Comparison of ENCODE assay signal across 8 cellular contexts in the genomic region with DNA sequence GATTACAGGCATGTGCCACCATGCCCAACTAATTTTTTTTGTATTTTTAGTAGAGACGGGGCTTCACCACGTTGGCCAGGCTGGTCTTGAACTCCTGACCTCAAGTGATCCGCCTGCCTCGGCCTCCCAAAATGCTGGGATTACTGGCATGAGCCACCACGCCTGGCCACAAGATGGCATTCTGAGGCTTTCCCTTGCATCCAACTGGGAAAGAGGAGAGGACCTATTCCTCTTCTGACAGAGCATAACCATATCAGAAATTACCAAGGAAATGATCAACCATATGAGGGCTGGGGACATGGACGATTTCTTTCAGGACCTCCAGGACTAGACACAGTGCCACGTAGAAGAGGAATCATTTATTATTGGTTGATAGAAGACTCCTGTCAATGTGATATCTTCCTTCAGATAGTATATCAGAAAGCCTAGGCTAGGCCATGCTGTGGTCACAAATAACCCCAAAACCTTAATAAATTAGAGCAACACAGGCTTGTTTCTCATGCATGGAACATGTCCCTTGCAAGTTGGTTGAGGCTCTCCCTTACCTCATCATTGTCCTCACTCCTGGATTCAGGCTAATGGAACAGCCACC.
DNase-seq lines count a peak whose midpoint lies in the region; ATAC-seq and TF ChIP-seq lines count a peak whose summit lies in the region.

No MANE protein-coding gene starts in this region.

- H3K27ac Mint-ChIP-seq in Caco-2 (ENCODE audit: unreplicated experiment) = no peak overlapping the region
- H3K27ac Mint-ChIP-seq in activated naive CD8-positive, alpha-beta T cell treated with anti-CD3 and anti-CD28 coated beads, Interleukin-2, amount 50 U/mL, for 24 hours = no peak overlapping the region

- POLR2A ChIA-PET in Caco-2 (lab: Charles Lee) = no interaction called here

- no peak overlapping the region for H3K4me3 Mint-ChIP-seq in Caco-2 (ENCODE audit: unreplicated experiment)
- no peak overlapping the region for H3K4me3 Mint-ChIP-seq in activated naive CD8-positive, alpha-beta T cell treated with anti-CD3 and anti-CD28 coated beads, Interleukin-2, amount 50 U/mL, for 24 hours

- no peaks in the 10 kb centered on the region for H3K9me3 Mint-ChIP-seq in Caco-2 (ENCODE audit: unreplicated experiment)
- H3K9me3 Mint-ChIP-seq in activated naive CD8-positive, alpha-beta T cell treated with anti-CD3 and anti-CD28 coated beads, Interleukin-2, amount 50 U/mL, for 24 hours = no peaks in the 10 kb centered on the region

- peaks cover 6% of the 10 kb centered on the region for H3K4me1 ChIP-seq in Caco-2

- ATAC-seq in activated naive CD8-positive, alpha-beta T cell treated with anti-CD3 and anti-CD28 coated beads, Interleukin-2, amount 50 U/mL, for 24 hours = no peak

- H3K36me3 Mint-ChIP-seq in Caco-2 (ENCODE audit: insufficient read depth, unreplicated experiment) = no peaks in the 10 kb centered on the region
- no peaks in the 10 kb centered on the region for H3K36me3 Mint-ChIP-seq in activated naive CD8-positive, alpha-beta T cell treated with anti-CD3 and anti-CD28 coated beads, Interleukin-2, amount 50 U/mL, for 24 hours (ENCODE audit: low read depth)

- H3K27me3 ChIP-seq in Caco-2 (replicated peaks; ENCODE audit: control insufficient read depth, insufficient read depth, low read length) (no peaks in the 10 kb centered on the region), dorsolateral prefrontal cortex (no peaks in the 10 kb centered on the region)

- no peak overlapping the region for H3K27ac ChIP-seq in dorsolateral prefrontal cortex

- DNase-seq in Caco-2 (peak; percentile 72 to 73), NCI-H146 (lab: John Stamatoyannopoulos, UW) (peak; percentile 15), dorsolateral prefrontal cortex (peak in 6 of 10 donors; percentile 21 to 51 (median 34)), mucosa of gallbladder (ENCODE audit: low spot score) (peak; percentile 42), NCI-H128 (lab: John Stamatoyannopoulos, UW; ENCODE audit: unreplicated experiment) (no peak), cortex of kidney (lab: John Stamatoyannopoulos, UW) (no peak)
- DNase-seq in stimulated activated CD4-positive, alpha-beta T cell treated with anti-CD3 and anti-CD28 coated beads, Interleukin-1b, Interleukin-23, amount 100 ng/mL, for 48 hours = no peak
- no peak for DNase-seq in activated naive CD8-positive, alpha-beta T cell treated with anti-CD3 and anti-CD28 coated beads, Interleukin-2, amount 50 U/mL, for 24 hours

- no peaks in the 10 kb centered on the region for H3K27me3 Mint-ChIP-seq in Caco-2 (ENCODE audit: insufficient read depth, unreplicated experiment)
- no peaks in the 10 kb centered on the region for H3K27me3 Mint-ChIP-seq in activated naive CD8-positive, alpha-beta T cell treated with anti-CD3 and anti-CD28 coated beads, Interleukin-2, amount 50 U/mL, for 24 hours

- H3K4me3 ChIP-seq in Caco-2 (ENCODE audit: low read depth, low read length) (no peak overlapping the region), dorsolateral prefrontal cortex (no peak overlapping the region)

- peak; percentile 51 to 65 for TF ChIP-seq CTCF in Caco-2 (IDR thresholded peaks at IDR 0.05; ENCODE audit: insufficient read depth in 1 of 2, low read depth in 1 of 2, low read length in 1 of 2, severe bottlenecking in 1 of 2, unreplicated experiment in 1 of 2)
- TF ChIP-seq CTCF in dorsolateral prefrontal cortex (IDR thresholded peaks at IDR 0.05 in 54 of 56, conservative IDR thresholded peaks at IDR 0.05 in 2 of 56; ENCODE audit: low read depth in 1 of 56, partially characterized antibody in 56 of 56) = peak in 55 of 56 donors; percentile 17 to 72 (median 54)

- no TSS peak for BruUV-seq in Caco-2 (replicated peaks; lab: Mats Ljungman, UMichigan)

- no peaks in the 10 kb centered on the region for H3K36me3 ChIP-seq in Caco-2 (ENCODE audit: control insufficient read depth, insufficient read depth, low read length)

- CTCF ChIA-PET in Caco-2 (lab: Charles Lee) = no interaction called here

- H3K4me1 Mint-ChIP-seq in Caco-2 (ENCODE audit: low read depth, unreplicated experiment) = no peaks in the 10 kb centered on the region
- no peaks in the 10 kb centered on the region for H3K4me1 Mint-ChIP-seq in activated naive CD8-positive, alpha-beta T cell treated with anti-CD3 and anti-CD28 coated beads, Interleukin-2, amount 50 U/mL, for 24 hours

- intact Hi-C loops in Caco-2 (cut with micrococcal nuclease; ENCODE audit: unreplicated experiment) (loop anchor here (1.0 to 10.0 kb wide), 5 partner anchors 116 to 388 kb away; no protein-coding TSS in a partner anchor), dorsolateral prefrontal cortex (cut with DNase I) (loop anchor here (2.0 to 10.0 kb wide), 6 partner anchors 146 to 388 kb away; no protein-coding TSS in a partner anchor)

- no peaks in the 10 kb centered on the region for H3K9me3 ChIP-seq in Caco-2

Comparison
In these comparisons a context has a peak if more than half of its experiments do, and no peak if none do; other contexts are left out.
1. DNase-seq: peak in Caco-2 (2 of 2), NCI-H146 (single experiment), dorsolateral prefrontal cortex (6 of 10) and mucosa of gallbladder (single experiment); none in stimulated activated CD4-positive, alpha-beta T cell treated with anti-CD3 and anti-CD28 coated beads, Interleukin-1b, Interleukin-23, amount 100 ng/mL, for 48 hours (single experiment), NCI-H128 (single experiment), cortex of kidney (single experiment) and activated naive CD8-positive, alpha-beta T cell treated with anti-CD3 and anti-CD28 coated beads, Interleukin-2, amount 50 U/mL, for 24 hours (single experiment).